In genomic region chr13:49651775-49652690, GRCh38 we compare ENCODE assay signal across 30 cellular contexts. TPM values are rescaled to one million over a fixed set of nuclear protein-coding genes. Genes with fewer than 3 reads are reported as not detected.
A peak's percentile ranks its signal among the peaks of the same experiment; 100 is the strongest.
DNase-seq lines count a peak whose midpoint lies in the region; ATAC-seq, FAIRE-seq and TF ChIP-seq lines count a peak whose summit lies in the region.
"Had no signal": no experiment of that assay in that cellular context is flagged by ENCODE, and none has a peak within 500 bp of the region (broad histone marks: within the 10 kb centered on the region; RNA-seq: fewer than 3 reads in every experiment).

No MANE protein-coding gene starts in this region.

- H2AFZ ChIP-seq in K562 (ENCODE audit: low read depth, low read length) = no peak overlapping the region
- H2AFZ ChIP-seq: GM23338, neural progenitor cell had no signal

- H3K4me3 ChIP-seq in K562 (no peak overlapping the region), skeletal muscle tissue (ENCODE audit: low read length in 3 of 3) (peak overlapping the region; percentile 50 to 63 (median 60))
- H3K4me3 ChIP-seq: coronary artery, GM23338, neural progenitor cell, right lobe of liver, tibial nerve had no signal

- no TSS peak for BruUV-seq in K562 (replicated peaks; lab: Mats Ljungman, UMichigan)

- H3K36me3 ChIP-seq in K562 (ENCODE audit: control insufficient read depth, insufficient read depth, low read length) = no peaks in the 10 kb centered on the region
- H3K36me3 ChIP-seq in skeletal muscle tissue (ENCODE audit: control insufficient read depth in 3 of 3, insufficient read depth in 3 of 3, low read length in 3 of 3) = no peaks in the 10 kb centered on the region
- H3K36me3 ChIP-seq: neural progenitor cell, right lobe of liver had no signal

- H3K27me3 ChIP-seq in K562 (ENCODE audit: control insufficient read depth in 2 of 2, insufficient read depth in 2 of 2, low read length in 2 of 2) (no peaks in the 10 kb centered on the region), skeletal muscle tissue (ENCODE audit: control insufficient read depth in 3 of 3, insufficient read depth in 3 of 3, low read length in 3 of 3) (no peaks in the 10 kb centered on the region)
- H3K27me3 ChIP-seq: right lobe of liver, tibial nerve had no signal

- no peak overlapping the region for H3K4me2 ChIP-seq in K562 (ENCODE audit: insufficient read depth, low read length)
- H3K4me2 ChIP-seq: GM23338, neural progenitor cell had no signal

- POLR2A ChIA-PET in K562 (lab: Yijun Ruan, JAX) = interaction anchor here (0.6 to 1.2 kb wide), 2 partner anchors 8 to 12 kb away, joined by 3 to 4 read pairs; no protein-coding TSS in a partner anchor

- ATAC-seq in K562 (peak; percentile 31; the same call in 1 of the 3 replicates), GM18511 (IDR thresholded peaks at IDR 0.05; ENCODE audit: unreplicated experiment) (no peak), HG03378 (IDR thresholded peaks at IDR 0.05; ENCODE audit: unreplicated experiment) (no peak), GM19023 (IDR thresholded peaks at IDR 0.05; ENCODE audit: unreplicated experiment) (no peak)

- no peak for FAIRE-seq in K562 (lab: Jason Lieb, UNC)
- FAIRE-seq: HTR-8/SVneo had no signal

- no peak overlapping the region for H3K27ac ChIP-seq in K562 (ENCODE audit: extremely low read depth, low read depth, low read length)
- H3K27ac ChIP-seq in skeletal muscle tissue (ENCODE audit: low read depth, low read length) = peak overlapping the region; percentile 99
- H3K27ac ChIP-seq: coronary artery, epithelial cell of prostate, neural progenitor cell, right lobe of liver, tibial nerve had no signal

- intact Hi-C loops in K562 (cut with micrococcal nuclease) = loop anchor here (2.0 to 5.0 kb wide), 2 partner anchors 140 to 197 kb away; partner anchors contain the start of gene KPNA3

- no peak for TF ChIP-seq POLR2A in K562 (conservative IDR thresholded peaks at IDR 0.05)

- no peak for TF ChIP-seq RAD21 in K562 (CRISPR knock-in tag; conservative IDR thresholded peaks at IDR 0.05 in 1 of 2, IDR thresholded peaks at IDR 0.05 in 1 of 2)

- no peak for TF ChIP-seq EP300 in K562 (IDR thresholded peaks at IDR 0.05; ENCODE audit: low read length)

- in situ Hi-C loops in K562 (cut with MboI) = loop anchor here (5.0 to 25.0 kb wide), 2 partner anchors 195 to 1410 kb away; no protein-coding TSS in a partner anchor

- H3K9ac ChIP-seq in K562 (ENCODE audit: insufficient read depth in 1 of 2, low read depth in 2 of 2, low read length in 2 of 2) (no peak overlapping the region), skeletal muscle tissue (ENCODE audit: low read depth in 1 of 3, low read length in 3 of 3) (peak overlapping the region; percentile 79 to 85 (median 81))
- H3K9ac ChIP-seq: neural progenitor cell had no signal

- DNase-seq in NCI-H1417 (lab: John Stamatoyannopoulos, UW) (peak in 2 of 3 experiments; percentile 32 to 60), NCI-H1417 treated with DMSO at 0.1 percent for 48 hours (lab: John Stamatoyannopoulos, UW) (no peak), NCI-H524 (lab: John Stamatoyannopoulos, UW) (peak; percentile 55 to 62), K562 (ENCODE audit: extremely low read depth in 1 of 4, low spot score in 3 of 4) (no peak)
- DNase-seq: activated CD4-positive, CD25-positive, alpha-beta regulatory T cell treated with anti-CD3 and anti-CD28 coated beads, Interleukin-2, amount 50 U/mL, for 72 hours; activated naive CD4-positive, alpha-beta T cell; activated naive CD8-positive, alpha-beta T cell treated with anti-CD3 and anti-CD28 coated beads, Interleukin-2, amount 50 U/mL, for 24 hours; caudate nucleus; CD8-positive, alpha-beta memory T cell; effector CD8-positive, alpha-beta T cell; GF-D8; KG1; MM.1S; NCI-H1436 treated with DMSO at 0.1 percent for 48 hours; NK-92 treated with Interleukin-12 subunit alpha and Interleukin-12 subunit beta, amount 100 ng/mL, for 24 hours; posterior cingulate gyrus; right lobe of liver; stimulated activated CD4-positive, alpha-beta T cell treated with anti-CD3 and anti-CD28 coated beads, Interleukin-4, amount 100 ng/mL, for 1 hour had no signal

- H4K20me1 ChIP-seq in K562 (replicated peaks; ENCODE audit: control insufficient read depth, insufficient read depth, low read length) = no peaks in the 10 kb centered on the region

- H3K79me2 ChIP-seq in K562 (ENCODE audit: control insufficient read depth, insufficient read depth, low read length) = no peaks in the 10 kb centered on the region

- H3K9me3 ChIP-seq in K562 (replicated peaks; ENCODE audit: control insufficient read depth, insufficient read depth, low read depth, low read length) = no peaks in the 10 kb centered on the region
- no peaks in the 10 kb centered on the region for H3K9me3 ChIP-seq in skeletal muscle tissue (ENCODE audit: control insufficient read depth in 3 of 3, low read length in 3 of 3)
- H3K9me3 ChIP-seq: right lobe of liver, tibial nerve had no signal

- TF ChIP-seq CTCF in K562 (IDR thresholded peaks at IDR 0.05 in 2 of 3, conservative IDR thresholded peaks at IDR 0.05 in 1 of 3; ENCODE audit: insufficient read depth in 2 of 3, low read depth in 1 of 3, low read length in 3 of 3) = no peak

- WGBS in K562 (ENCODE audit: insufficient coverage, low coverage, missing lambda C conversion rate) = 38% methylated on average over 12 of the region's 18 CpGs

- H3K9me1 ChIP-seq in K562 (ENCODE audit: control insufficient read depth, insufficient read depth, low read length) = no peaks in the 10 kb centered on the region

- CTCF ChIA-PET in K562 (lab: Yijun Ruan, JAX; ENCODE audit: low intra/inter-chr PET ratio) = no interaction called here

- no peaks in the 10 kb centered on the region for H3K4me1 ChIP-seq in K562 (replicated peaks in 1 of 2; ENCODE audit: control insufficient read depth in 2 of 2, insufficient read depth in 2 of 2, low read length in 2 of 2)
- peaks cover 49 to 54% (median 53%) of the 10 kb centered on the region in 3 donors for H3K4me1 ChIP-seq in skeletal muscle tissue (ENCODE audit: control insufficient read depth in 3 of 3, insufficient read depth in 3 of 3, low read length in 3 of 3)
- H3K4me1 ChIP-seq: neural progenitor cell, right lobe of liver, tibial nerve had no signal

TF ChIP-seq in K562, 482 proteins besides CTCF, POLR2A, EP300 and RAD21 (continues in another document):
- TF ChIP-seq VEZF1 (CRISPR knock-in tag; IDR thresholded peaks at IDR 0.05) (peak; percentile 46; the same call in 1 of the 2 replicates), ZFX (CRISPR knock-in tag; IDR thresholded peaks at IDR 0.05) (no peak)

RNA-seq across cellular contexts. Expression of gene ARL11, which starts 23.7 kb away (rescaled TPM):
- 0.39 and 0.81 TPM in 2 replicates for total RNA-seq in K562 (2011; cell fraction: chromatin; rRNA removed; ENCODE audit: low replicate concordance)
- 0.53 and 0.67 TPM in 2 replicates for total RNA-seq in K562 (2011; cell fraction: nucleolus; rRNA removed)
- 0.81 and 0.99 TPM in 2 replicates for total RNA-seq in K562 (2011; cell fraction: nucleoplasm; rRNA removed)
- 0.45 TPM in 2 replicates for total RNA-seq in K562 (2014; rRNA removed)
- total RNA-seq in K562 (2014; rRNA removed; fragmentation: Illumina TruSeq; extraction: Trizol) = 0.36 and 0.38 TPM in 2 replicates
- 0.68 and 0.87 TPM in 2 replicates for total RNA-seq in K562 (2015; rRNA removed; fragmentation: Illumina TruSeq; extraction: Trizol)
- total RNA-seq in K562 (2021) = 0.45 and 0.84 TPM in 2 replicates
- 0.33 and 0.38 TPM in 2 replicates for polyA plus RNA-seq in K562 (2011; rRNA removed)
- 0.22 and 0.46 TPM in 2 replicates for polyA plus RNA-seq in K562 (2011; cell fraction: cytosol; rRNA removed)
- polyA plus RNA-seq in K562 (2011; cell fraction: nucleus; rRNA removed) = 0.15 and 0.21 TPM in 2 replicates
- polyA plus RNA-seq in K562 (2012) = 0.43 and 1.2 TPM in 2 replicates
- 0.53 and 0.56 TPM in 2 replicates for polyA plus RNA-seq in K562 (2014; fragmentation: Illumina TruSeq; extraction: Trizol)
- polyA plus RNA-seq in K562 (2014; fragmentation: Nextera tagmentation; extraction: Ambion mirVana) = under 1 TPM; 0.18 to 0.20 TPM
- polyA plus RNA-seq in K562 (2014; rRNA removed) = 0.73 and 0.77 TPM in 2 replicates
- 0.53 and 0.60 TPM in 2 replicates for polyA minus RNA-seq in K562 (2011; rRNA and poly(A)+ RNA removed)
- polyA minus RNA-seq in K562 (2011; cell fraction: cytosol; rRNA and poly(A)+ RNA removed) = not detected in 2 replicates
- polyA minus RNA-seq in K562 (2011; cell fraction: nucleus; rRNA and poly(A)+ RNA removed) = 0.40 and 0.56 TPM in 2 replicates
- under 0.01 TPM for total RNA-seq in skeletal muscle tissue
- total RNA-seq: A673, HFFc6 had no signal

RNA-seq across cellular contexts. Expression of gene EBPL, which starts 39.3 kb away (rescaled TPM):
- total RNA-seq in K562 (2011; cell fraction: chromatin; rRNA removed; ENCODE audit: low replicate concordance) = 23.7 and 30.4 TPM in 2 replicates
- total RNA-seq in K562 (2011; cell fraction: nucleolus; rRNA removed) = 53.6 and 62.2 TPM in 2 replicates
- 51.8 and 60.8 TPM in 2 replicates for total RNA-seq in K562 (2011; cell fraction: nucleoplasm; rRNA removed)
- total RNA-seq in K562 (2014; rRNA removed) (55.2 and 60.9 TPM in 2 replicates), K562 (2014; rRNA removed; fragmentation: Illumina TruSeq; extraction: Trizol) (44.0 and 44.6 TPM in 2 replicates), K562 (2015; rRNA removed; fragmentation: Illumina TruSeq; extraction: Trizol) (33.2 and 34.9 TPM in 2 replicates), K562 (2021) (40.8 and 49.0 TPM in 2 replicates), skeletal muscle tissue (31.3 TPM)
- polyA plus RNA-seq in K562 (2011; rRNA removed) (58.2 and 68.3 TPM in 2 replicates), K562 (2014; fragmentation: Illumina TruSeq; extraction: Trizol) (33.4 and 43.0 TPM in 2 replicates), K562 (2014; fragmentation: Nextera tagmentation; extraction: Ambion mirVana) (1 to 10 TPM; 5.2 to 8.5 TPM), K562 (2014; rRNA removed) (64.7 and 71.4 TPM in 2 replicates)
- 87.2 and 91.5 TPM in 2 replicates for polyA plus RNA-seq in K562 (2011; cell fraction: cytosol; rRNA removed)
- polyA plus RNA-seq in K562 (2011; cell fraction: nucleus; rRNA removed) = 17.9 and 20.3 TPM in 2 replicates
- polyA plus RNA-seq in K562 (2012) = 38.9 and 43.2 TPM in 2 replicates
- 32.2 and 35.2 TPM in 2 replicates for polyA minus RNA-seq in K562 (2011; rRNA and poly(A)+ RNA removed)
- polyA minus RNA-seq in K562 (2011; cell fraction: cytosol; rRNA and poly(A)+ RNA removed) = 11.4 and 20.4 TPM in 2 replicates
- polyA minus RNA-seq in K562 (2011; cell fraction: nucleus; rRNA and poly(A)+ RNA removed) = 4.6 and 10.8 TPM in 2 replicates

Comparison
In these comparisons a context has a peak if more than half of its experiments do, and no peak if none do; other contexts are left out.
1. DNase-seq: peak in NCI-H1417 (2 of 3) and NCI-H524 (2 of 2); none in NCI-H1417 treated with DMSO at 0.1 percent for 48 hours (single experiment) and K562 (0 of 4).
2. H3K9ac ChIP-seq: peak in skeletal muscle tissue (3 of 3); none in K562 (0 of 2).